In the genomic region with DNA sequence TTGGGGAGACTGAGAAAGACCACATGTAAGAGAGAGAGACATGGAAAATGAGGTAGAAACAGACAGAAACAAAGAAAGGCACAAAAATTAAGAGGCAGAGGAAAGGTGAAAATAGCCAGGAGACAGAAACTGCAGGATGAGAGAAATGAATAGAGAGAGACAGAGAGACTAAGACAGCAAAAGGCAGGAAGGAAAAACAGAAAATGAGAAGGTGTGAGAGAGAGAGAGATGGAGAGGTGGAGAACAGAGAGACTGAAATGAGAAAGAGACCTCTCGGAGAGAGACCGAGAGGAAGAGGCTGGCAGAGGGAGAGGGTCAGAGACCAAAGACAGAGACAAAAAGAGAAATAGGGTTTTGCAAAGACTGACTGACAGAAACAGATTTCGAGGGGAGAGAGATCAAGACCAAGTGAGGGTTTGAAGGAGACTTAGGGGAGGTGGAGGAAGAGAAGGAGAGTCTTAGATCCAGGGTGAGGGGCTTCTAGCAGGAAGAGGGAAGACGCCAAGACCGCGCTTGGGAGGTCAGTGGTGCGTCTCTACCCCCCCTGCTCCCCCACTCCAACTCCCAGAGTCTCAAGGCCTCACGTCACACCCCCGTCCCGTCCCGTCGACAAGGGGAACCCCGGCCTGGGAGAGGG, we compare ENCODE assay signal across 13 cellular contexts. TPM values are rescaled to one million over a fixed set of nuclear protein-coding genes. Genes with fewer than 3 reads are reported as not detected.
DNase-seq lines count a peak whose midpoint lies in the region; ATAC-seq, FAIRE-seq and TF ChIP-seq lines count a peak whose summit lies in the region.
"Had no signal": no experiment of that assay in that cellular context is flagged by ENCODE, and none has a peak within 500 bp of the region (broad histone marks: within the 10 kb centered on the region; RNA-seq: fewer than 3 reads in every experiment).

No MANE protein-coding gene starts in this region.

- H3K27ac ChIP-seq in C4-2B (peak overlapping the region; percentile 14; the same call in 1 of the 2 replicates), HCT116 (ENCODE audit: low read depth, low read length) (no peak overlapping the region; the same call in 1 of the 2 replicates), K562 (ENCODE audit: extremely low read depth, low read depth, low read length) (no peak overlapping the region)
- H3K27ac ChIP-seq in naive thymus-derived CD4-positive, alpha-beta T cell (ENCODE audit: low read depth, low read length) = no peak overlapping the region
- H3K27ac ChIP-seq: cardiac muscle cell had no signal

- TF ChIP-seq POLR2A in HCT116 (IDR thresholded peaks at IDR 0.05; ENCODE audit: borderline replicate concordance, extremely low read depth, insufficient read depth, insufficient read length) (no peak), K562 (conservative IDR thresholded peaks at IDR 0.05) (no peak), H54 (IDR thresholded peaks at IDR 0.05; ENCODE audit: low read depth, low read length) (no peak)

- H3K36me3 ChIP-seq in HCT116 (ENCODE audit: control insufficient read depth in 1 of 2, insufficient read depth in 2 of 2, low read length in 2 of 2) = no peaks in the 10 kb centered on the region
- no peaks in the 10 kb centered on the region for H3K36me3 ChIP-seq in K562 (ENCODE audit: control insufficient read depth, insufficient read depth, low read length)
- H3K36me3 ChIP-seq in naive thymus-derived CD4-positive, alpha-beta T cell (ENCODE audit: control insufficient read depth in 2 of 3, insufficient read depth in 3 of 3, low read length in 3 of 3) = no peaks in the 10 kb centered on the region
- H3K36me3 ChIP-seq: cardiac muscle cell had no signal

- peaks cover 30 to 36% of the 10 kb centered on the region in 2 experiments for H3K4me1 ChIP-seq in HCT116 (ENCODE audit: control insufficient read depth in 1 of 2, insufficient read depth in 2 of 2, low read length in 2 of 2)
- peaks cover 0 to 14% of the 10 kb centered on the region in 2 experiments; a peak in 1 of 5 replicates for H3K4me1 ChIP-seq in K562 (replicated peaks in 1 of 2; ENCODE audit: control insufficient read depth in 2 of 2, insufficient read depth in 2 of 2, low read length in 2 of 2)
- no peaks in the 10 kb centered on the region for H3K4me1 ChIP-seq in naive thymus-derived CD4-positive, alpha-beta T cell (ENCODE audit: control insufficient read depth in 2 of 2, insufficient read depth in 2 of 2, low read length in 2 of 2)

- DNase-seq in HCT116 (ENCODE audit: low read depth, low spot score) (no peak), K562 (ENCODE audit: extremely low read depth in 1 of 4, low spot score in 3 of 4) (no peak), NOMO-1 (lab: John Stamatoyannopoulos, UW; ENCODE audit: unreplicated experiment in 2 of 2) (no peak), H54 (ENCODE audit: insufficient read length, low spot score) (no peak), GM19239 (ENCODE audit: insufficient read length, low spot score) (no peak)
- no peak for DNase-seq in naive thymus-derived CD4-positive, alpha-beta T cell
- no peak for DNase-seq in activated effector memory CD4-positive, alpha-beta T cell treated with Interleukin-2 at 50 U/mL for 16 hours
- DNase-seq: activated CD8-positive, alpha-beta memory T cell treated with anti-CD3 and anti-CD28 coated beads, Interleukin-2, amount 50 U/mL, for 48 hours; erythroblast; NCI-H2081 treated with DMSO at 0.1 percent for 48 hours; stimulated activated CD4-positive, alpha-beta T cell treated with anti-CD3 and anti-CD28 coated beads, Interleukin-12 subunit alpha, Interleukin-12 subunit beta, amount 100 ng/mL, for 4 hours had no signal

- peaks cover 70 to 84% (median 73%) of the 10 kb centered on the region in 5 donors for H3K27me3 Mint-ChIP-seq in naive thymus-derived CD4-positive, alpha-beta T cell

- no peaks in the 10 kb centered on the region for H3K9me2 ChIP-seq in HCT116 (ENCODE audit: insufficient read depth)

- no peaks in the 10 kb centered on the region for H3K27me3 ChIP-seq in HCT116 (ENCODE audit: insufficient read depth, low read length)
- peaks cover 4 to 48% of the 10 kb centered on the region in 2 experiments; a peak in 4 of 5 replicates for H3K27me3 ChIP-seq in K562 (ENCODE audit: control insufficient read depth in 2 of 2, insufficient read depth in 2 of 2, low read length in 2 of 2)
- peaks cover 0 to 7% of the 10 kb centered on the region in 2 donors for H3K27me3 ChIP-seq in naive thymus-derived CD4-positive, alpha-beta T cell (ENCODE audit: control insufficient read depth in 2 of 2, insufficient read depth in 2 of 2, low read length in 2 of 2)

- no peak for TF ChIP-seq RAD21 in HCT116 (IDR thresholded peaks at IDR 0.05; ENCODE audit: low read depth)
- TF ChIP-seq RAD21 in K562 (CRISPR knock-in tag; conservative IDR thresholded peaks at IDR 0.05 in 1 of 2, IDR thresholded peaks at IDR 0.05 in 1 of 2) = no peak

- RAD21 ChIA-PET in HCT116 (lab: Charles Lee; ENCODE audit: low non-redundant PET in 1 of 2, low total read pairs in 2 of 2, uncharacterized antibody in 2 of 2, unreplicated experiment in 2 of 2) = interaction anchor here in 1 of 2 experiments (1.3 kb wide), 1 partner anchor 15 kb away, joined by 3 read pairs; no protein-coding TSS in a partner anchor

- TF ChIP-seq EP300 in K562 (IDR thresholded peaks at IDR 0.05; ENCODE audit: low read length) = no peak

- H3K9me3 ChIP-seq in HCT116 (ENCODE audit: control insufficient read depth in 1 of 2, insufficient read depth in 1 of 2, low read depth in 1 of 2, low read length in 2 of 2) (no peaks in the 10 kb centered on the region), K562 (replicated peaks; ENCODE audit: control insufficient read depth, insufficient read depth, low read depth, low read length) (no peaks in the 10 kb centered on the region)
- H3K9me3 ChIP-seq in naive thymus-derived CD4-positive, alpha-beta T cell (ENCODE audit: control insufficient read depth in 2 of 3, low read length in 3 of 3) = no peaks in the 10 kb centered on the region

- POLR2A ChIA-PET in HCT116 (lab: Charles Lee) = interaction anchor here (1.4 kb wide), 1 partner anchor 15 kb away, joined by 7 read pairs; no protein-coding TSS in a partner anchor
- POLR2A ChIA-PET in K562 (lab: Yijun Ruan, JAX) = no interaction called here
- POLR2A ChIA-PET in naive thymus-derived CD4-positive, alpha-beta T cell (lab: Charles Lee) = interaction anchor here (0.6 kb wide), 1 partner anchor 952 kb away, joined by 3 read pairs; no protein-coding TSS in a partner anchor

- TF ChIP-seq CTCF in C4-2B (conservative IDR thresholded peaks at IDR 0.05) = no peak
- TF ChIP-seq CTCF in HCT116 (IDR thresholded peaks at IDR 0.05 in 2 of 3, conservative IDR thresholded peaks at IDR 0.05 in 1 of 3; ENCODE audit: borderline replicate concordance in 1 of 3, insufficient read depth in 1 of 3, low read depth in 2 of 3, low read length in 2 of 3) = no peak
- TF ChIP-seq CTCF in K562 (IDR thresholded peaks at IDR 0.05 in 2 of 3, conservative IDR thresholded peaks at IDR 0.05 in 1 of 3; ENCODE audit: insufficient read depth in 2 of 3, low read depth in 1 of 3, low read length in 3 of 3) = no peak

- peaks cover 0 to 6% (median 0%) of the 10 kb centered on the region in 11 donors for H3K9me3 Mint-ChIP-seq in naive thymus-derived CD4-positive, alpha-beta T cell

- peak overlapping the region; percentile 15; the same call in 1 of the 2 replicates for H3K9ac ChIP-seq in HCT116 (ENCODE audit: low read length)
- no peak overlapping the region for H3K9ac ChIP-seq in K562 (ENCODE audit: insufficient read depth in 1 of 2, low read depth in 2 of 2, low read length in 2 of 2)

- CTCF ChIA-PET in HCT116 (lab: Charles Lee) (interaction anchor here (1.0 to 3.7 kb wide), 4 partner anchors 7 to 182 kb away, joined by 3 to 32 read pairs (median 15); no protein-coding TSS in a partner anchor), K562 (lab: Yijun Ruan, JAX; ENCODE audit: low intra/inter-chr PET ratio) (interaction anchor here (0.7 kb wide), 1 partner anchor 9 kb away, joined by 3 read pairs; no protein-coding TSS in a partner anchor)
- CTCF ChIA-PET in naive thymus-derived CD4-positive, alpha-beta T cell (lab: Charles Lee) = no interaction called here

- in situ Hi-C loops in K562 (cut with MboI) = loop anchor here (5.0 kb wide), 1 partner anchor 93 kb away; no protein-coding TSS in a partner anchor

- H3K4me3 ChIP-seq in HCT116 (replicated peaks in 1 of 2; ENCODE audit: low read depth in 1 of 2, low read length in 2 of 2) (0 out of 4 replicates have a peak overlapping the region, but pooled peaks of 1 of the 2 experiments have one; percentile 1), K562 (no peak overlapping the region)
- no peak overlapping the region for H3K4me3 ChIP-seq in naive thymus-derived CD4-positive, alpha-beta T cell (ENCODE audit: low read length)

- H3K36me3 Mint-ChIP-seq in naive thymus-derived CD4-positive, alpha-beta T cell = peaks cover 0 to 6% (median 3%) of the 10 kb centered on the region in 5 donors

- 39% methylated on average over 12 of the region's 13 CpGs for WGBS in K562 (ENCODE audit: insufficient coverage, low coverage, missing lambda C conversion rate)

- no peaks in the 10 kb centered on the region for H3K9me1 ChIP-seq in K562 (ENCODE audit: control insufficient read depth, insufficient read depth, low read length)

- BruUV-seq in HCT116 (replicated peaks; lab: Mats Ljungman, UMichigan) = no TSS peak
- no TSS peak for BruUV-seq in K562 (replicated peaks; lab: Mats Ljungman, UMichigan)

- H3K4me3 Mint-ChIP-seq in naive thymus-derived CD4-positive, alpha-beta T cell = peak overlapping the region in 9 of 10 donors; percentile 21 to 85 (median 50)

- FAIRE-seq in K562 (lab: Jason Lieb, UNC) (no peak), H54 (lab: Jason Lieb, UNC) (no peak), GM19239 (lab: Jason Lieb, UNC) (no peak)

- no peak overlapping the region for H3K27ac Mint-ChIP-seq in naive thymus-derived CD4-positive, alpha-beta T cell

- H3K79me2 ChIP-seq in HCT116 (ENCODE audit: insufficient read depth, low read length) (no peaks in the 10 kb centered on the region), K562 (ENCODE audit: control insufficient read depth, insufficient read depth, low read length) (no peaks in the 10 kb centered on the region)

- intact Hi-C loops in HCT116 (cut with micrococcal nuclease) (loop anchor here (10.0 kb wide), 1 partner anchor 186 kb away; no protein-coding TSS in a partner anchor), K562 (cut with micrococcal nuclease) (no loop called here)
- intact Hi-C loops in naive thymus-derived CD4-positive, alpha-beta T cell (cut with micrococcal nuclease) = no loop called here

- H2AFZ ChIP-seq in HCT116 (ENCODE audit: low read depth, low read length, poor library complexity, severe bottlenecking) = no peak overlapping the region
- H2AFZ ChIP-seq in K562 (ENCODE audit: low read depth, low read length) = no peak overlapping the region

- H4K20me1 ChIP-seq in HCT116 (ENCODE audit: insufficient read depth) (no peaks in the 10 kb centered on the region), K562 (replicated peaks; ENCODE audit: control insufficient read depth, insufficient read depth, low read length) (no peaks in the 10 kb centered on the region)

- H3K4me2 ChIP-seq in HCT116 (ENCODE audit: low read length) (peak overlapping the region; percentile 54), K562 (ENCODE audit: insufficient read depth, low read length) (no peak overlapping the region)

- H3K4me1 Mint-ChIP-seq in naive thymus-derived CD4-positive, alpha-beta T cell = peaks cover 5 to 9% (median 8%) of the 10 kb centered on the region in 7 donors

- no peak for ATAC-seq in HCT116
- ATAC-seq in K562 = no peak
- no peak for ATAC-seq in naive thymus-derived CD4-positive, alpha-beta T cell

RNA-seq across cellular contexts. Expression of a gene that starts 1.1 kb away (rescaled TPM):
- total RNA-seq in HCT116 (2021; ENCODE audit: unreplicated experiment) (not detected), K562 (2014; rRNA removed) (not detected in 2 replicates), K562 (2014; rRNA removed; fragmentation: Illumina TruSeq; extraction: Trizol) (not detected in 2 replicates), K562 (2015; rRNA removed; fragmentation: Illumina TruSeq; extraction: Trizol) (not detected in 2 replicates), K562 (2021) (not detected in 2 replicates)
- 0.05 TPM in 1 of 2 replicates, not detected in the other for polyA plus RNA-seq in HCT116 (2012)
- not detected in 2 replicates for total RNA-seq in K562 (2011; cell fraction: chromatin; rRNA removed; ENCODE audit: low replicate concordance)
- not detected in 2 replicates for total RNA-seq in K562 (2011; cell fraction: nucleolus; rRNA removed)
- not detected in 2 replicates for total RNA-seq in K562 (2011; cell fraction: nucleoplasm; rRNA removed)
- polyA plus RNA-seq in K562 (2011; rRNA removed) (not detected in 2 replicates), K562 (2014; fragmentation: Illumina TruSeq; extraction: Trizol) (not detected in 2 replicates), K562 (2014; fragmentation: Nextera tagmentation; extraction: Ambion mirVana) (not detected), K562 (2014; rRNA removed) (not detected in 2 replicates)
- polyA plus RNA-seq in K562 (2011; cell fraction: cytosol; rRNA removed) = not detected in 2 replicates
- polyA plus RNA-seq in K562 (2011; cell fraction: nucleus; rRNA removed) = not detected in 2 replicates
- not detected in 2 replicates for polyA plus RNA-seq in K562 (2012)
- not detected in 2 replicates for polyA minus RNA-seq in K562 (2011; rRNA and poly(A)+ RNA removed)
- polyA minus RNA-seq in K562 (2011; cell fraction: cytosol; rRNA and poly(A)+ RNA removed) = not detected in 2 replicates
- polyA minus RNA-seq in K562 (2011; cell fraction: nucleus; rRNA and poly(A)+ RNA removed) = not detected in 2 replicates
- not detected for total RNA-seq in naive thymus-derived CD4-positive, alpha-beta T cell
- not detected for polyA plus RNA-seq in naive thymus-derived CD4-positive, alpha-beta T cell

RNA-seq across cellular contexts. Expression of a gene that starts 10.1 kb away (rescaled TPM):
- total RNA-seq in HCT116 (2021; ENCODE audit: unreplicated experiment) (not detected), K562 (2014; rRNA removed) (not detected in 2 replicates), K562 (2014; rRNA removed; fragmentation: Illumina TruSeq; extraction: Trizol) (not detected in 2 replicates), K562 (2015; rRNA removed; fragmentation: Illumina TruSeq; extraction: Trizol) (not detected in 2 replicates), K562 (2021) (not detected in 2 replicates)
- polyA plus RNA-seq in HCT116 (2012) = not detected in 2 replicates
- total RNA-seq in K562 (2011; cell fraction: chromatin; rRNA removed; ENCODE audit: low replicate concordance) = not detected in 2 replicates
- not detected in 2 replicates for total RNA-seq in K562 (2011; cell fraction: nucleolus; rRNA removed)
- total RNA-seq in K562 (2011; cell fraction: nucleoplasm; rRNA removed) = not detected in 2 replicates
- polyA plus RNA-seq in K562 (2011; rRNA removed) (not detected in 2 replicates), K562 (2014; fragmentation: Illumina TruSeq; extraction: Trizol) (not detected in 2 replicates), K562 (2014; fragmentation: Nextera tagmentation; extraction: Ambion mirVana) (not detected), K562 (2014; rRNA removed) (not detected in 2 replicates)
- not detected in 2 replicates for polyA plus RNA-seq in K562 (2011; cell fraction: cytosol; rRNA removed)
- not detected in 2 replicates for polyA plus RNA-seq in K562 (2011; cell fraction: nucleus; rRNA removed)
- not detected in 2 replicates for polyA plus RNA-seq in K562 (2012)
- not detected in 2 replicates for polyA minus RNA-seq in K562 (2011; rRNA and poly(A)+ RNA removed)
- not detected in 2 replicates for polyA minus RNA-seq in K562 (2011; cell fraction: cytosol; rRNA and poly(A)+ RNA removed)
- polyA minus RNA-seq in K562 (2011; cell fraction: nucleus; rRNA and poly(A)+ RNA removed) = not detected in 2 replicates
- not detected for total RNA-seq in naive thymus-derived CD4-positive, alpha-beta T cell
- not detected for polyA plus RNA-seq in naive thymus-derived CD4-positive, alpha-beta T cell
- total RNA-seq: cardiac muscle cell had no signal
- polyA plus RNA-seq: cardiac muscle cell had no signal

RNA-seq across cellular contexts. Expression of a gene that starts 12.2 kb away (rescaled TPM):
- total RNA-seq in HCT116 (2021; ENCODE audit: unreplicated experiment) = not detected
- polyA plus RNA-seq in HCT116 (2012) = 0.10 TPM in 2 replicates
- total RNA-seq in K562 (2011; cell fraction: chromatin; rRNA removed; ENCODE audit: low replicate concordance) = 0.09 and 0.14 TPM in 2 replicates
- not detected in 2 replicates for total RNA-seq in K562 (2011; cell fraction: nucleolus; rRNA removed)
- not detected in 2 replicates for total RNA-seq in K562 (2011; cell fraction: nucleoplasm; rRNA removed)
- total RNA-seq in K562 (2014; rRNA removed) = 0.05 TPM in 1 of 2 replicates, not detected in the other
- not detected in 2 replicates for total RNA-seq in K562 (2014; rRNA removed; fragmentation: Illumina TruSeq; extraction: Trizol)
- not detected in 2 replicates for total RNA-seq in K562 (2015; rRNA removed; fragmentation: Illumina TruSeq; extraction: Trizol)
- total RNA-seq in K562 (2021) = not detected in 2 replicates
- not detected in 2 replicates for polyA plus RNA-seq in K562 (2011; rRNA removed)
- polyA plus RNA-seq in K562 (2011; cell fraction: cytosol; rRNA removed) = 0.01 TPM in 1 of 2 replicates, not detected in the other
- 0.17 TPM in 1 of 2 replicates, not detected in the other for polyA plus RNA-seq in K562 (2011; cell fraction: nucleus; rRNA removed)
- polyA plus RNA-seq in K562 (2012) = 0.04 TPM in 1 of 2 replicates, not detected in the other
- not detected in 2 replicates for polyA plus RNA-seq in K562 (2014; fragmentation: Illumina TruSeq; extraction: Trizol)
- polyA plus RNA-seq in K562 (2014; fragmentation: Nextera tagmentation; extraction: Ambion mirVana) = not detected
- 0.12 TPM in 1 of 2 replicates, not detected in the other for polyA plus RNA-seq in K562 (2014; rRNA removed)
- not detected in 2 replicates for polyA minus RNA-seq in K562 (2011; rRNA and poly(A)+ RNA removed)
- polyA minus RNA-seq in K562 (2011; cell fraction: cytosol; rRNA and poly(A)+ RNA removed) = not detected in 2 replicates
- polyA minus RNA-seq in K562 (2011; cell fraction: nucleus; rRNA and poly(A)+ RNA removed) = not detected in 2 replicates
- total RNA-seq in naive thymus-derived CD4-positive, alpha-beta T cell = not detected
- not detected for polyA plus RNA-seq in naive thymus-derived CD4-positive, alpha-beta T cell

RNA-seq across cellular contexts. Expression of a gene that starts 56.9 kb away (rescaled TPM):
- total RNA-seq in HCT116 (2021; ENCODE audit: unreplicated experiment) = not detected
- polyA plus RNA-seq in HCT116 (2012) = not detected in 2 replicates
- not detected in 2 replicates for total RNA-seq in K562 (2011; cell fraction: chromatin; rRNA removed; ENCODE audit: low replicate concordance)
- total RNA-seq in K562 (2011; cell fraction: nucleolus; rRNA removed) = not detected in 2 replicates
- total RNA-seq in K562 (2011; cell fraction: nucleoplasm; rRNA removed) = 0.15 TPM in 1 of 2 replicates, not detected in the other
- not detected in 2 replicates for total RNA-seq in K562 (2014; rRNA removed)
- total RNA-seq in K562 (2014; rRNA removed; fragmentation: Illumina TruSeq; extraction: Trizol) = not detected in 2 replicates
- total RNA-seq in K562 (2015; rRNA removed; fragmentation: Illumina TruSeq; extraction: Trizol) = not detected in 2 replicates
- not detected in 2 replicates for total RNA-seq in K562 (2021)
- polyA plus RNA-seq in K562 (2011; rRNA removed) = not detected in 2 replicates
- polyA plus RNA-seq in K562 (2011; cell fraction: cytosol; rRNA removed) = 0.07 and 0.76 TPM in 2 replicates
- not detected in 2 replicates for polyA plus RNA-seq in K562 (2011; cell fraction: nucleus; rRNA removed)
- 0.09 and 0.17 TPM in 2 replicates for polyA plus RNA-seq in K562 (2012)
- polyA plus RNA-seq in K562 (2014; fragmentation: Illumina TruSeq; extraction: Trizol) = not detected in 2 replicates
- polyA plus RNA-seq in K562 (2014; fragmentation: Nextera tagmentation; extraction: Ambion mirVana) = under 1 TPM in 1 of 2 experiments, not detected in 1; 0.10 TPM
- polyA plus RNA-seq in K562 (2014; rRNA removed) = 0.01 TPM in 1 of 2 replicates, not detected in the other
- polyA minus RNA-seq in K562 (2011; rRNA and poly(A)+ RNA removed) = not detected in 2 replicates
- polyA minus RNA-seq in K562 (2011; cell fraction: cytosol; rRNA and poly(A)+ RNA removed) = not detected in 2 replicates
- polyA minus RNA-seq in K562 (2011; cell fraction: nucleus; rRNA and poly(A)+ RNA removed) = not detected in 2 replicates
- under 1 TPM in 2 of 5 experiments, not detected in 3; 0.22 to 0.85 TPM for total RNA-seq in naive thymus-derived CD4-positive, alpha-beta T cell
- polyA plus RNA-seq in naive thymus-derived CD4-positive, alpha-beta T cell = not detected
